ENCODE assay signal across 1 cellular context in the genomic region with DNA sequence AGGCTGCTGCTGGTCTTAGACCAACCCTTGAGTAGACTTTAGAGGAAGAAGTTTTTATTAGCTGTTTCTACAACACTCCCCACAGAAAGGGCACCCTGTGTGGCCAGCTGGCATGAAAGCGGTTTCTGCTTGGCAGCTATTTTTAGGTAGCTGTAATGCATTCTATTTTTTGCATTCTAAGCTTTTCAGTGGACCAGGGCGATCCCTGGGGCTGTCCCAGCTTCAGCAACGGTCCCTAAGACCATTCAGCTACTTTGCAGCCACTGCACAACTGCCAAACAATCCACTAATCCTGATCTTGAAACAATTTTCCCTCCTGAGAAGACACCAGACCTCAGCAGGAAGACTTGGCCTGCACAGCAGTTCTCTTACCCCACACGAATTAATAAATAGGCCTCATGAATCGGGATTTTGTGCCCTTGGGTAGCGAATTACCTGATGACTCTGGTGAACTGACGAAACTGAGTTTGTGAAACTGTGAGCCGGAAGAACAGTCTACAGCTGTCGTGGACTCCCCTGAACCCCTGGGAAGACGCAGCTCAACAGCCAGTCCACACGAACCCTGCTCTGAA.
A peak's percentile ranks its signal among the peaks of the same experiment; 100 is the strongest.
TF ChIP-seq lines count a peak whose summit lies in the region.

No MANE protein-coding gene starts in this region.

TF ChIP-seq in GM12878, 131 proteins besides CTCF, POLR2A, EP300 and RAD21 (continued from another document and continues in another):
- TF ChIP-seq, protein P1, sequence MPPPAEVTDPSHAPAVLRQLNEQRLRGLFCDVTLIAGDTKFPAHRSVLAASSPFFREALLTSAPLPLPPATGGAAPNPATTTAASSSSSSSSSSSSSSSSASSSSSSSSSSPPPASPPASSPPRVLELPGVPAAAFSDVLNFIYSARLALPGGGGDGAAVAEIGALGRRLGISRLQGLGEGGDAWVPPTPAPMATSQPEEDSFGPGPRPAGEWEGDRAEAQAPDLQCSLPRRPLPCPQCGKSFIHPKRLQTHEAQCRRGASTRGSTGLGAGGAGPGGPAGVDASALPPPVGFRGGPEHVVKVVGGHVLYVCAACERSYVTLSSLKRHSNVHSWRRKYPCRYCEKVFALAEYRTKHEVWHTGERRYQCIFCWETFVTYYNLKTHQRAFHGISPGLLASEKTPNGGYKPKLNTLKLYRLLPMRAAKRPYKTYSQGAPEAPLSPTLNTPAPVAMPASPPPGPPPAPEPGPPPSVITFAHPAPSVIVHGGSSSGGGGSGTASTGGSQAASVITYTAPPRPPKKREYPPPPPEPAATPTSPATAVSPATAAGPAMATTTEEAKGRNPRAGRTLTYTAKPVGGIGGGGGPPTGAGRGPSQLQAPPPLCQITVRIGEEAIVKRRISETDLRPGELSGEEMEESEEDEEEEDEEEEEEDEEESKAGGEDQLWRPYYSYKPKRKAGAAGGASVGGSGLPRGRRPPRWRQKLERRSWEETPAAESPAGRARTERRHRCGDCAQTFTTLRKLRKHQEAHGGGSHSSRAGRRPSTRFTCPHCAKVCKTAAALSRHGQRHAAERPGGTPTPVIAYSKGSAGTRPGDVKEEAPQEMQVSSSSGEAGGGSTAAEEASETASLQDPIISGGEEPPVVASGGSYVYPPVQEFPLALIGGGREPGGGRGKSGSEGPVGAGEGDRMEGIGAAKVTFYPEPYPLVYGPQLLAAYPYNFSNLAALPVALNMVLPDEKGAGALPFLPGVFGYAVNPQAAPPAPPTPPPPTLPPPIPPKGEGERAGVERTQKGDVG (CRISPR knock-in tag; IDR thresholded peaks at IDR 0.05) = no peak
- TF ChIP-seq NR2F1 (conservative IDR thresholded peaks at IDR 0.05) = peak; percentile 78
- TF ChIP-seq ETV6 (conservative IDR thresholded peaks at IDR 0.05 in 1 of 2, IDR thresholded peaks at IDR 0.05 in 1 of 2; ENCODE audit: borderline replicate concordance in 1 of 2, low read depth in 1 of 2) = peak in 1 of 2 experiments; percentile 73; a peak in 1 of 4 replicates
- TF ChIP-seq RAD51 (IDR thresholded peaks at IDR 0.05) = peak; percentile 24; the same call in 1 of the 2 replicates
- TF ChIP-seq, protein P2, sequence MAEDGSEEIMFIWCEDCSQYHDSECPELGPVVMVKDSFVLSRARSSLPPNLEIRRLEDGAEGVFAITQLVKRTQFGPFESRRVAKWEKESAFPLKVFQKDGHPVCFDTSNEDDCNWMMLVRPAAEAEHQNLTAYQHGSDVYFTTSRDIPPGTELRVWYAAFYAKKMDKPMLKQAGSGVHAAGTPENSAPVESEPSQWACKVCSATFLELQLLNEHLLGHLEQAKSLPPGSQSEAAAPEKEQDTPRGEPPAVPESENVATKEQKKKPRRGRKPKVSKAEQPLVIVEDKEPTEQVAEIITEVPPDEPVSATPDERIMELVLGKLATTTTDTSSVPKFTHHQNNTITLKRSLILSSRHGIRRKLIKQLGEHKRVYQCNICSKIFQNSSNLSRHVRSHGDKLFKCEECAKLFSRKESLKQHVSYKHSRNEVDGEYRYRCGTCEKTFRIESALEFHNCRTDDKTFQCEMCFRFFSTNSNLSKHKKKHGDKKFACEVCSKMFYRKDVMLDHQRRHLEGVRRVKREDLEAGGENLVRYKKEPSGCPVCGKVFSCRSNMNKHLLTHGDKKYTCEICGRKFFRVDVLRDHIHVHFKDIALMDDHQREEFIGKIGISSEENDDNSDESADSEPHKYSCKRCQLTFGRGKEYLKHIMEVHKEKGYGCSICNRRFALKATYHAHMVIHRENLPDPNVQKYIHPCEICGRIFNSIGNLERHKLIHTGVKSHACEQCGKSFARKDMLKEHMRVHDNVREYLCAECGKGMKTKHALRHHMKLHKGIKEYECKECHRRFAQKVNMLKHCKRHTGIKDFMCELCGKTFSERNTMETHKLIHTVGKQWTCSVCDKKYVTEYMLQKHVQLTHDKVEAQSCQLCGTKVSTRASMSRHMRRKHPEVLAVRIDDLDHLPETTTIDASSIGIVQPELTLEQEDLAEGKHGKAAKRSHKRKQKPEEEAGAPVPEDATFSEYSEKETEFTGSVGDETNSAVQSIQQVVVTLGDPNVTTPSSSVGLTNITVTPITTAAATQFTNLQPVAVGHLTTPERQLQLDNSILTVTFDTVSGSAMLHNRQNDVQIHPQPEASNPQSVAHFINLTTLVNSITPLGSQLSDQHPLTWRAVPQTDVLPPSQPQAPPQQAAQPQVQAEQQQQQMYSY (CRISPR knock-in tag; IDR thresholded peaks at IDR 0.05) = no peak
- TF ChIP-seq CREM (IDR thresholded peaks at IDR 0.05; ENCODE audit: low read depth) = 0 out of 2 replicates have a peak, but pooled peaks have one; percentile 30
- peak; percentile 72 for TF ChIP-seq IKZF1 (conservative IDR thresholded peaks at IDR 0.05)
- TF ChIP-seq ZSCAN29 (IDR thresholded peaks at IDR 0.05) = 0 out of 2 replicates have a peak, but pooled peaks have one; percentile 6
- TF ChIP-seq FOS (IDR thresholded peaks at IDR 0.05; ENCODE audit: borderline replicate concordance, extremely low read depth, insufficient read length) = no peak
- TF ChIP-seq TBL1XR1 (IDR thresholded peaks at IDR 0.05; ENCODE audit: low read depth, low read length) = peak; percentile 82
- peak; percentile 51 for TF ChIP-seq EED (IDR thresholded peaks at IDR 0.05; ENCODE audit: low read depth)
- TF ChIP-seq BHLHE40 (IDR thresholded peaks at IDR 0.05; ENCODE audit: borderline replicate concordance in 1 of 2, low read depth in 2 of 2, low read length in 1 of 2) = peak in 1 of 2 experiments; percentile 53; a peak in 1 of 4 replicates
- TF ChIP-seq, protein P3, sequence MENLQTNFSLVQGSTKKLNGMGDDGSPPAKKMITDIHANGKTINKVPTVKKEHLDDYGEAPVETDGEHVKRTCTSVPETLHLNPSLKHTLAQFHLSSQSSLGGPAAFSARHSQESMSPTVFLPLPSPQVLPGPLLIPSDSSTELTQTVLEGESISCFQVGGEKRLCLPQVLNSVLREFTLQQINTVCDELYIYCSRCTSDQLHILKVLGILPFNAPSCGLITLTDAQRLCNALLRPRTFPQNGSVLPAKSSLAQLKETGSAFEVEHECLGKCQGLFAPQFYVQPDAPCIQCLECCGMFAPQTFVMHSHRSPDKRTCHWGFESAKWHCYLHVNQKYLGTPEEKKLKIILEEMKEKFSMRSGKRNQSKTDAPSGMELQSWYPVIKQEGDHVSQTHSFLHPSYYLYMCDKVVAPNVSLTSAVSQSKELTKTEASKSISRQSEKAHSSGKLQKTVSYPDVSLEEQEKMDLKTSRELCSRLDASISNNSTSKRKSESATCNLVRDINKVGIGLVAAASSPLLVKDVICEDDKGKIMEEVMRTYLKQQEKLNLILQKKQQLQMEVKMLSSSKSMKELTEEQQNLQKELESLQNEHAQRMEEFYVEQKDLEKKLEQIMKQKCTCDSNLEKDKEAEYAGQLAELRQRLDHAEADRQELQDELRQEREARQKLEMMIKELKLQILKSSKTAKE (IDR thresholded peaks at IDR 0.05; ENCODE audit: low read depth, poor library complexity, severe bottlenecking) = peak; percentile 78
- TF ChIP-seq, protein P4, sequence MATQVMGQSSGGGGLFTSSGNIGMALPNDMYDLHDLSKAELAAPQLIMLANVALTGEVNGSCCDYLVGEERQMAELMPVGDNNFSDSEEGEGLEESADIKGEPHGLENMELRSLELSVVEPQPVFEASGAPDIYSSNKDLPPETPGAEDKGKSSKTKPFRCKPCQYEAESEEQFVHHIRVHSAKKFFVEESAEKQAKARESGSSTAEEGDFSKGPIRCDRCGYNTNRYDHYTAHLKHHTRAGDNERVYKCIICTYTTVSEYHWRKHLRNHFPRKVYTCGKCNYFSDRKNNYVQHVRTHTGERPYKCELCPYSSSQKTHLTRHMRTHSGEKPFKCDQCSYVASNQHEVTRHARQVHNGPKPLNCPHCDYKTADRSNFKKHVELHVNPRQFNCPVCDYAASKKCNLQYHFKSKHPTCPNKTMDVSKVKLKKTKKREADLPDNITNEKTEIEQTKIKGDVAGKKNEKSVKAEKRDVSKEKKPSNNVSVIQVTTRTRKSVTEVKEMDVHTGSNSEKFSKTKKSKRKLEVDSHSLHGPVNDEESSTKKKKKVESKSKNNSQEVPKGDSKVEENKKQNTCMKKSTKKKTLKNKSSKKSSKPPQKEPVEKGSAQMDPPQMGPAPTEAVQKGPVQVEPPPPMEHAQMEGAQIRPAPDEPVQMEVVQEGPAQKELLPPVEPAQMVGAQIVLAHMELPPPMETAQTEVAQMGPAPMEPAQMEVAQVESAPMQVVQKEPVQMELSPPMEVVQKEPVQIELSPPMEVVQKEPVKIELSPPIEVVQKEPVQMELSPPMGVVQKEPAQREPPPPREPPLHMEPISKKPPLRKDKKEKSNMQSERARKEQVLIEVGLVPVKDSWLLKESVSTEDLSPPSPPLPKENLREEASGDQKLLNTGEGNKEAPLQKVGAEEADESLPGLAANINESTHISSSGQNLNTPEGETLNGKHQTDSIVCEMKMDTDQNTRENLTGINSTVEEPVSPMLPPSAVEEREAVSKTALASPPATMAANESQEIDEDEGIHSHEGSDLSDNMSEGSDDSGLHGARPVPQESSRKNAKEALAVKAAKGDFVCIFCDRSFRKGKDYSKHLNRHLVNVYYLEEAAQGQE (IDR thresholded peaks at IDR 0.05; ENCODE audit: low read depth, low read length) = no peak
- TF ChIP-seq ZNF207 (IDR thresholded peaks at IDR 0.05; ENCODE audit: borderline replicate concordance) = 0 out of 2 replicates have a peak, but pooled peaks have one; percentile 20
- no peak for TF ChIP-seq RBBP5 (conservative IDR thresholded peaks at IDR 0.05)
- TF ChIP-seq ATF7 (IDR thresholded peaks at IDR 0.05; ENCODE audit: low read depth) = peak; percentile 83
- peak; percentile 40; the same call in 1 of the 2 replicates for TF ChIP-seq CBFB (IDR thresholded peaks at IDR 0.05; ENCODE audit: low read depth)
- peak; percentile 63; the same call in 1 of the 2 replicates for TF ChIP-seq TCF3 (IDR thresholded peaks at IDR 0.05; ENCODE audit: borderline replicate concordance, insufficient read depth, low read depth, low read length)
- peak; percentile 28; the same call in 1 of the 2 replicates for TF ChIP-seq ZNF24 (IDR thresholded peaks at IDR 0.05)
- TF ChIP-seq MTA2 (IDR thresholded peaks at IDR 0.05; ENCODE audit: low read depth) = peak; percentile 59; the same call in 1 of the 2 replicates
- peak; percentile 67; the same call in 1 of the 2 replicates for TF ChIP-seq MTA3 (IDR thresholded peaks at IDR 0.05; ENCODE audit: borderline replicate concordance, low read length)
- TF ChIP-seq LARP7 (IDR thresholded peaks at IDR 0.05) = 0 out of 2 replicates have a peak, but pooled peaks have one; percentile 12
- peak in 1 of 2 experiments; percentile 73; a peak in 3 of 4 replicates for TF ChIP-seq IKZF2 (IDR thresholded peaks at IDR 0.05)
- TF ChIP-seq ZNF687 (IDR thresholded peaks at IDR 0.05) = peak; percentile 39; the same call in 1 of the 2 replicates
- TF ChIP-seq BACH1 (IDR thresholded peaks at IDR 0.05; ENCODE audit: borderline replicate concordance) = no peak
- TF ChIP-seq PML (IDR thresholded peaks at IDR 0.05; ENCODE audit: low read length) = peak; percentile 66; the same call in 1 of the 2 replicates
- peak; percentile 79; the same call in 1 of the 2 replicates for TF ChIP-seq RELB (IDR thresholded peaks at IDR 0.05; ENCODE audit: low read depth)
- TF ChIP-seq SPI1 (IDR thresholded peaks at IDR 0.05; ENCODE audit: borderline replicate concordance, insufficient read depth, low read depth, low read length) = no peak
- TF ChIP-seq POU2F2 (IDR thresholded peaks at IDR 0.05; ENCODE audit: borderline replicate concordance, low read depth, low read length) = peak; percentile 51; the same call in 1 of the 3 replicates
- TF ChIP-seq ATF2 (IDR thresholded peaks at IDR 0.05; ENCODE audit: low read length) = peak; percentile 58; the same call in 1 of the 2 replicates
- peak; percentile 26; the same call in 1 of the 2 replicates for TF ChIP-seq BCL11A (IDR thresholded peaks at IDR 0.05; ENCODE audit: low read depth, low read length)
- TF ChIP-seq JUNB (IDR thresholded peaks at IDR 0.05) = peak; percentile 77
- TF ChIP-seq RUNX3 (IDR thresholded peaks at IDR 0.05; ENCODE audit: low read length) = peak; percentile 92
- peak; percentile 85 for TF ChIP-seq NBN (IDR thresholded peaks at IDR 0.05)
- TF ChIP-seq FOXM1 (IDR thresholded peaks at IDR 0.05; ENCODE audit: low read depth, low read length) = no peak; the same call in 1 of the 2 replicates
